ENCODE assay signal across 9 cellular contexts in the genomic region with DNA sequence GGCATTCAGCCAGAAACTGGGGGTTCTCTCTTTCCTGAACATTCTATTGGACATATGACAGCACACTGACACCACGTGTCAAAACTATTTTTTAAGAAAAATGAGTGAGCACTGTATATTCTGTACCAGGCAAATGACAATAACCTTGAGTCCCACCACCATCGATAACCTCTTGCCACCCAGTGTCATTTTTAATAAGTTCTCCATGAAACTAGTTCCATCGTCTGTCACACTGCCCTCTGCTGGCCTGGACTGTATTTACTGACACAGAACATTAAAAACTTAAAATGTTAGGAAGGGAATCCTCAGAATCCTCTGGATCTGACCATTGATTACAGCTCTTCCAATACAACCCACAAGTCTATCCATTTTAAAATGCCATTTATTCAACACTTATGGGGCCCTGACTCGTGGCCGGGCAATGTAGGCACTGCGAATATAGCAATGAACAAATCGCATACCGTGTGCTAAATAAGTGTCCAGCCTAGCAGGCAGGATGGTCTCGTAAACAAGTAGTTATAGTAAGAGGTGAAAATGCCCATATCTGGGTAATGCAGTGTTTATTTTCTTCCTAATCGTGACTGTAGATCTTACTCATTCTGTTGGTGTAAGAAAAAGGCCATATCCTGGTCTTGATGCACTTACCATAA. TPM values are rescaled to one million over a fixed set of nuclear protein-coding genes. Genes with fewer than 3 reads are reported as not detected.
DNase-seq lines count a peak whose midpoint lies in the region; ATAC-seq, FAIRE-seq and TF ChIP-seq lines count a peak whose summit lies in the region.
"Had no signal": no experiment of that assay in that cellular context is flagged by ENCODE, and none has a peak within 500 bp of the region (broad histone marks: within the 10 kb centered on the region; RNA-seq: fewer than 3 reads in every experiment).

No MANE protein-coding gene starts in this region.

- no peaks in the 10 kb centered on the region for H3K36me3 Mint-ChIP-seq in Calu3 (ENCODE audit: insufficient read depth, unreplicated experiment)
- H3K36me3 Mint-ChIP-seq in MCF 10A (ENCODE audit: insufficient read depth, unreplicated experiment) = no peaks in the 10 kb centered on the region

- peak; percentile 51 for TF ChIP-seq CTCF in Calu3 (IDR thresholded peaks at IDR 0.05; ENCODE audit: unreplicated experiment)
- TF ChIP-seq CTCF in HFF-Myc (IDR thresholded peaks at IDR 0.05; ENCODE audit: low read depth, low read length, missing control alignments) = peak; percentile 69
- TF ChIP-seq CTCF in MCF 10A (IDR thresholded peaks at IDR 0.05; ENCODE audit: unreplicated experiment) = peak; percentile 69
- peak; percentile 71 for TF ChIP-seq CTCF in kidney epithelial cell (IDR thresholded peaks at IDR 0.05; ENCODE audit: insufficient read depth, low read length, poor library complexity, severe bottlenecking)

- no peaks in the 10 kb centered on the region for H3K9me3 Mint-ChIP-seq in Calu3 (ENCODE audit: low read depth, unreplicated experiment)
- no peaks in the 10 kb centered on the region for H3K9me3 Mint-ChIP-seq in MCF 10A (ENCODE audit: unreplicated experiment)

- CTCF ChIA-PET in Calu3 (lab: Charles Lee) = no interaction called here
- CTCF ChIA-PET in MCF 10A (lab: Yijun Ruan, JAX) = interaction anchor here (0.5 to 3.9 kb wide), 27 partner anchors 11 to 636 kb away, joined by 3 to 13 read pairs (median 3); no protein-coding TSS in a partner anchor

- H3K36me3 ChIP-seq in kidney epithelial cell (ENCODE audit: control insufficient read depth, insufficient read depth, low read length) = no peaks in the 10 kb centered on the region

- intact Hi-C loops in Calu3 (cut with micrococcal nuclease; ENCODE audit: unreplicated experiment) (loop anchor here (1.0 to 2.0 kb wide), 3 partner anchors 194 to 498 kb away; no protein-coding TSS in a partner anchor), MCF 10A (cut with micrococcal nuclease) (loop anchor here (1.0 to 2.0 kb wide), 5 partner anchors 110 to 497 kb away; no protein-coding TSS in a partner anchor)

- H3K27me3 Mint-ChIP-seq in Calu3 (ENCODE audit: unreplicated experiment) (no peaks in the 10 kb centered on the region), MCF 10A (ENCODE audit: insufficient read depth, unreplicated experiment) (no peaks in the 10 kb centered on the region)

- H3K27ac Mint-ChIP-seq in Calu3 (ENCODE audit: unreplicated experiment) (no peak overlapping the region), MCF 10A (ENCODE audit: low read depth, unreplicated experiment) (no peak overlapping the region)

- no peak for FAIRE-seq in GM12892 (lab: Jason Lieb, UNC)

- H3K4me3 Mint-ChIP-seq in Calu3 (ENCODE audit: low read depth, unreplicated experiment) = no peak overlapping the region
- H3K4me3 Mint-ChIP-seq in MCF 10A (ENCODE audit: unreplicated experiment) = no peak overlapping the region

- no peak for TF ChIP-seq POLR2A in GM12892 (IDR thresholded peaks at IDR 0.05; ENCODE audit: low read depth, low read length)

- BruUV-seq in Calu3 (replicated peaks; lab: Mats Ljungman, UMichigan) (no TSS peak), MCF 10A (replicated peaks; lab: Mats Ljungman, UMichigan) (no TSS peak)

- H3K4me1 Mint-ChIP-seq in Calu3 (ENCODE audit: low read depth, unreplicated experiment) (no peaks in the 10 kb centered on the region), MCF 10A (ENCODE audit: insufficient read depth, unreplicated experiment) (peaks cover 6% of the 10 kb centered on the region)

- H3K4me3 ChIP-seq in HFF-Myc (replicated peaks; ENCODE audit: low read depth, low read length) (no peak overlapping the region), kidney epithelial cell (ENCODE audit: low read depth, low read length) (no peak overlapping the region)

- ATAC-seq in GM21619 (IDR thresholded peaks at IDR 0.05; ENCODE audit: unreplicated experiment) = no peak

- DNase-seq in Calu3 (peak; percentile 48), HFF-Myc (ENCODE audit: extremely low read depth, low read depth) (peak; percentile 15), SK-N-DZ (ENCODE audit: low spot score) (peak; percentile 10), MCF 10A (ENCODE audit: unreplicated experiment) (peak; percentile 65), kidney epithelial cell (ENCODE audit: low read depth) (no peak), GM12892 (ENCODE audit: insufficient read length) (no peak)
- DNase-seq in stimulated activated CD4-positive, alpha-beta T cell treated with anti-CD3 and anti-CD28 coated beads, Interleukin-4, amount 100 ng/mL, for 24 hours = peak; percentile 38

- POLR2A ChIA-PET in MCF 10A (lab: Yijun Ruan, JAX) = no interaction called here

- no peaks in the 10 kb centered on the region for H3K27me3 ChIP-seq in kidney epithelial cell (ENCODE audit: control insufficient read depth, insufficient read depth, low read length)

RNA-seq across cellular contexts. Expression of a gene that starts 35.9 kb away (rescaled TPM):
- total RNA-seq in Calu3 (2022) (not detected in 2 replicates), MCF 10A (2022) (2.7 and 3.3 TPM in 2 replicates), kidney epithelial cell (0.04 and 0.21 TPM in 2 replicates)
- polyA plus RNA-seq in SK-N-DZ (2014; cell fraction: cytosol; rRNA removed) = not detected in 2 replicates
- not detected in 2 replicates for polyA plus RNA-seq in SK-N-DZ (2014; cell fraction: nucleus; rRNA removed)
- 1.5 TPM for polyA plus RNA-seq in GM12892 (2012; ENCODE audit: missing spikeins)
- total RNA-seq: T-helper 1 cell treated with Interleukin-12 subunit alpha and Interleukin-12 subunit beta and Interleukin-4 antibody, amounts not matched to agents 30 ng/mL and 1 ng/mL, for 36 hours had no signal

Comparison
In these comparisons a context has a peak if more than half of its experiments do, and no peak if none do; other contexts are left out.
1. DNase-seq: peak in Calu3 (single experiment), HFF-Myc (single experiment), SK-N-DZ (single experiment), MCF 10A (single experiment) and stimulated activated CD4-positive, alpha-beta T cell treated with anti-CD3 and anti-CD28 coated beads, Interleukin-4, amount 100 ng/mL, for 24 hours (single experiment); none in kidney epithelial cell (single experiment) and GM12892 (single experiment).
2. Peak in every context shown above with its lines, with median percentiles within 50 percentile points of each other: CTCF ChIP-seq.